21 cellular contexts compared by ENCODE assay signal in genomic region chr11:32613500-32614151, GRCh38.
"Had no signal": no experiment of that assay in that cellular context is flagged by ENCODE, and none has a peak within 500 bp of the region (broad histone marks: within the 10 kb centered on the region; RNA-seq: fewer than 3 reads in every experiment).

No MANE protein-coding gene starts in this region.

- H3K27ac Mint-ChIP-seq: immature natural killer cell; naive thymus-derived CD8-positive, alpha-beta T cell; progenitor cell of endocrine pancreas; stimulated activated naive B cell treated with anti-CD40 and anti-IgM and Interleukin-4, amounts not matched to agents 10 μg/mL and 1 μg/mL and 100 μg/mL, for 72 hours had no signal

- H3K9me3 Mint-ChIP-seq: immature natural killer cell had no signal

- H3K4me1 Mint-ChIP-seq: immature natural killer cell; stimulated activated naive B cell treated with anti-CD40 and anti-IgM and Interleukin-4, amounts not matched to agents 10 μg/mL and 1 μg/mL and 100 μg/mL, for 72 hours had no signal

- H3K4me3 Mint-ChIP-seq: immature natural killer cell; naive thymus-derived CD8-positive, alpha-beta T cell; stimulated activated naive B cell treated with anti-CD40 and anti-IgM and Interleukin-4, amounts not matched to agents 10 μg/mL and 1 μg/mL and 100 μg/mL, for 72 hours had no signal

- H3K27me3 Mint-ChIP-seq: progenitor cell of endocrine pancreas; stimulated activated naive B cell treated with anti-CD40 and anti-IgM and Interleukin-4, amounts not matched to agents 10 μg/mL and 1 μg/mL and 100 μg/mL, for 72 hours had no signal

- DNase-seq: hypothalamus; immature natural killer cell; kidney; left colon; left ventricle myocardium inferior; mesendoderm; midbrain; naive thymus-derived CD8-positive, alpha-beta T cell; ovary; stimulated activated CD4-positive, alpha-beta T cell treated with anti-CD3 and anti-CD28 coated beads, Interleukin-12 subunit alpha, Interleukin-12 subunit beta, amount 100 ng/mL, for 4 hours; stimulated activated CD4-positive, alpha-beta T cell treated with anti-CD3 and anti-CD28 coated beads, Interleukin-15, amount 100 ng/mL, for 24 hours; stimulated activated CD4-positive, alpha-beta T cell treated with anti-CD3 and anti-CD28 coated beads, Interleukin-2, amount 100 ng/mL, for 24 hours; stimulated activated CD4-positive, alpha-beta T cell treated with anti-CD3 and anti-CD28 coated beads, Interleukin-4, amount 100 ng/mL, for 1 hour; stimulated activated naive B cell treated with anti-CD40 and anti-IgM and Interleukin-4, amounts not matched to agents 10 μg/mL and 1 μg/mL and 100 μg/mL, for 72 hours; stimulated activated naive CD8-positive, alpha-beta T cell treated with anti-CD3 and anti-CD28 coated beads, Interleukin-15, Interleukin-2, amounts not matched to agents 100 U/mL and 50 U/mL, for 24 hours; stomach; testis; thyroid gland; transverse colon; upper lobe of left lung had no signal
